ENCODE assay signal across 15 cellular contexts in genomic region chr7:157684596-157685429, GRCh38.
DNase-seq lines count a peak whose midpoint lies in the region; ATAC-seq and TF ChIP-seq lines count a peak whose summit lies in the region.
"Had no signal": no experiment of that assay in that cellular context is flagged by ENCODE, and none has a peak within 500 bp of the region (broad histone marks: within the 10 kb centered on the region; RNA-seq: fewer than 3 reads in every experiment).

No MANE protein-coding gene starts in this region.

- no peak overlapping the region for H3K4me3 Mint-ChIP-seq in CD14-positive monocyte
- H3K4me3 Mint-ChIP-seq: activated T-helper 17 cell treated with anti-CD3 and anti-CD28 coated beads, Interleukin-2, amount 50 U/mL, for 72 hours; T-helper 1 cell treated with Interleukin-12 subunit alpha and Interleukin-12 subunit beta and Interleukin-4 antibody, amounts not matched to agents 30 μg/mL and 1 μg/mL, for 36 hours had no signal

- H3K9ac ChIP-seq in NT2/D1 (ENCODE audit: insufficient read length, low read depth), result no peak overlapping the region

- ATAC-seq in GM18505 (IDR thresholded peaks at IDR 0.05; ENCODE audit: unreplicated experiment) (no peak), left lung (no peak)
- ATAC-seq: activated T-helper 17 cell treated with anti-CD3 and anti-CD28 coated beads, Interleukin-2, amount 50 U/mL, for 72 hours had no signal

- peaks cover 78 to 98% (median 86%) of the 10 kb centered on the region in 3 donors for H3K27me3 Mint-ChIP-seq in CD14-positive monocyte (ENCODE audit: low read depth in 3 of 3)

- peaks cover 96% of the 10 kb centered on the region for H3K27me3 ChIP-seq in NT2/D1 (ENCODE audit: insufficient read depth, insufficient read length)
- H3K27me3 ChIP-seq in left ventricle myocardium inferior (ENCODE audit: low read depth), result peaks cover 100% of the 10 kb centered on the region
- peaks cover 4 to 53% of the 10 kb centered on the region in 2 donors for H3K27me3 ChIP-seq in uterus
- H3K27me3 ChIP-seq in left lung, result peaks cover 92 to 100% of the 10 kb centered on the region in 2 donors

- H3K27ac ChIP-seq in left ventricle myocardium inferior (replicated peaks) (no peak overlapping the region), uterus (no peak overlapping the region), left lung (no peak overlapping the region)
- H3K27ac ChIP-seq: right lobe of liver had no signal

- intact Hi-C loops in CD14-positive monocyte (cut with micrococcal nuclease) (no loop called here), left ventricle myocardium inferior (cut with micrococcal nuclease) (no loop called here), posterior vena cava (cut with DNase I) (no loop called here), uterus (cut with DNase I; ENCODE audit: low total_unique reads) (no loop called here), left lung (cut with DNase I) (no loop called here)

- no peaks in the 10 kb centered on the region for H3K36me3 ChIP-seq in NT2/D1 (ENCODE audit: insufficient read depth, insufficient read length, low read length)
- H3K36me3 ChIP-seq in left ventricle myocardium inferior, result no peaks in the 10 kb centered on the region
- no peaks in the 10 kb centered on the region for H3K36me3 ChIP-seq in uterus
- no peaks in the 10 kb centered on the region for H3K36me3 ChIP-seq in left lung
- H3K36me3 ChIP-seq: right lobe of liver had no signal

- DNase-seq in CD14-positive monocyte (ENCODE audit: low spot score) (peak; percentile 30), NT2/D1 (ENCODE audit: low read depth, low spot score) (no peak), left ventricle myocardium inferior (no peak), posterior vena cava (ENCODE audit: low spot score) (peak; percentile 80), uterus (no peak), left lung (no peak)
- DNase-seq: GF-D8, NCI-H1694, NCI-H345 had no signal

- H3K9me3 Mint-ChIP-seq in CD14-positive monocyte, result peaks cover 0 to 13% (median 3%) of the 10 kb centered on the region in 7 donors
- H3K9me3 Mint-ChIP-seq: activated T-helper 17 cell treated with anti-CD3 and anti-CD28 coated beads, Interleukin-2, amount 50 U/mL, for 72 hours; central memory CD8-positive, alpha-beta T cell; nephron; T-helper 1 cell treated with Interleukin-12 subunit alpha and Interleukin-12 subunit beta and Interleukin-4 antibody, amounts not matched to agents 30 μg/mL and 1 μg/mL, for 36 hours had no signal

- no peak for TF ChIP-seq CTCF in CD14-positive monocyte (IDR thresholded peaks at IDR 0.05)
- TF ChIP-seq CTCF in left ventricle myocardium inferior (IDR thresholded peaks at IDR 0.05; ENCODE audit: borderline replicate concordance), result no peak
- TF ChIP-seq CTCF in uterus (IDR thresholded peaks at IDR 0.05), result no peak
- TF ChIP-seq CTCF in left lung (IDR thresholded peaks at IDR 0.05), result no peak

- no peaks in the 10 kb centered on the region for H3K4me1 Mint-ChIP-seq in CD14-positive monocyte
- H3K4me1 Mint-ChIP-seq: activated T-helper 17 cell treated with anti-CD3 and anti-CD28 coated beads, Interleukin-2, amount 50 U/mL, for 72 hours had no signal

- no peak overlapping the region for H3K27ac Mint-ChIP-seq in CD14-positive monocyte
- H3K27ac Mint-ChIP-seq: activated T-helper 17 cell treated with anti-CD3 and anti-CD28 coated beads, Interleukin-2, amount 50 U/mL, for 72 hours; nephron had no signal

- peaks cover 0 to 1% of the 10 kb centered on the region in 2 donors for H3K36me3 Mint-ChIP-seq in CD14-positive monocyte

- no peaks in the 10 kb centered on the region for H3K9me3 ChIP-seq in NT2/D1 (ENCODE audit: insufficient read depth, low read length)
- no peaks in the 10 kb centered on the region for H3K9me3 ChIP-seq in left ventricle myocardium inferior (replicated peaks)
- H3K9me3 ChIP-seq in uterus, result no peaks in the 10 kb centered on the region
- no peaks in the 10 kb centered on the region for H3K9me3 ChIP-seq in left lung
- H3K9me3 ChIP-seq: right lobe of liver had no signal

- H3K4me1 ChIP-seq in NT2/D1 (ENCODE audit: insufficient read depth, insufficient read length) (peaks cover 2% of the 10 kb centered on the region), left ventricle myocardium inferior (peaks cover 43% of the 10 kb centered on the region), uterus (peaks cover 0 to 14% of the 10 kb centered on the region in 2 donors), left lung (peaks cover 0 to 14% of the 10 kb centered on the region in 2 donors)
- H3K4me1 ChIP-seq: right lobe of liver had no signal

- TF ChIP-seq POLR2A in GM18505 (IDR thresholded peaks at IDR 0.05; ENCODE audit: borderline replicate concordance, extremely low read depth, insufficient read depth, insufficient read length) (no peak), uterus (IDR thresholded peaks at IDR 0.05) (no peak)

- H3K4me3 ChIP-seq in NT2/D1 (ENCODE audit: insufficient read length, low read depth), result peak overlapping the region; percentile 22
- H3K4me3 ChIP-seq in left ventricle myocardium inferior, result peak overlapping the region; percentile 49
- H3K4me3 ChIP-seq in uterus, result no peak overlapping the region
- H3K4me3 ChIP-seq in left lung, result no peak overlapping the region
- H3K4me3 ChIP-seq: right lobe of liver had no signal

Comparison
In these comparisons a context has a peak if more than half of its experiments do, and no peak if none do; other contexts are left out.
1. DNase-seq: peak in CD14-positive monocyte (single experiment) and posterior vena cava (single experiment); none in NT2/D1 (single experiment), left ventricle myocardium inferior (single experiment), uterus (0 of 2) and left lung (0 of 2).
2. H3K4me3 ChIP-seq: peak in NT2/D1 (single experiment) and left ventricle myocardium inferior (single experiment); none in uterus (0 of 2) and left lung (0 of 2).